In the genomic region with DNA sequence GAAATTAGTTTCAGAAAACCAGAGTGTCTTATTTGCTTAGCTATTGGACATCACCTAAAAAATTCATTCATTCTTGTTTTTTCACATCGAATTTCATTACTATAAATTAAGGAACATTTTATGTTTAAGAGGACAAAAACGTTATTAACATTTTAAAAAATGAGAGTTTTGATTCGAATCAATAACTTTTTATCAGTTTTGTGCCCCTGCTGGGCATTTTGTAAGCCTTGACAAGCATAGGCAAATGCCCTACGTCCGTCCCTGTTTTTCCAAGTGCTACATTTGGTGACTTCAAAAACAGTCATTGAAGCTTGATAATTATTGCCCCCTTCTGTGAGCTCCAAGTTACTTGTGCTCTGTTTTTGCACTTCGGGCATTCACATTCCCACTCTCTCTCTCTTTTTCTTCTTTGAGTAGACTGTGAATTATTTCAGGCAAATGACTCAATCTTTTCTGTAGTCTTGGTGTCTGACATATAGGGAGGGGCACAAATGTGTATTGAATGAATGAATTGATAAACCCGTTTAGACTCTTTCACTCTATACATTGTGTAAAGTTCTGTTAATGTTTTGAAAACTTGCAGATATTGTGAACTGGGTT, we compare ENCODE assay signal across 8 cellular contexts. TPM values are rescaled to one million over a fixed set of nuclear protein-coding genes. Genes with fewer than 3 reads are reported as not detected.
DNase-seq lines count a peak whose midpoint lies in the region; FAIRE-seq and TF ChIP-seq lines count a peak whose summit lies in the region.

No MANE protein-coding gene starts in this region.

- H3K36me3 Mint-ChIP-seq in T-helper 2 cell treated with Interferon-gamma antibody and Interleukin-4, amounts not matched to agents 5 μg/mL and 100 μg/mL, for 36 hours (ENCODE audit: low read depth) = peaks cover 28% of the 10 kb centered on the region

- FAIRE-seq in RCC 7860 (lab: Jason Lieb, UNC) = peak; percentile 25
- no peak for FAIRE-seq in frontal cortex (lab: Jason Lieb, UNC)
- no peak for FAIRE-seq in H54 (lab: Jason Lieb, UNC)

- H3K27me3 Mint-ChIP-seq in T-helper 2 cell treated with Interferon-gamma antibody and Interleukin-4, amounts not matched to agents 5 μg/mL and 100 μg/mL, for 36 hours (ENCODE audit: low read depth) = no peaks in the 10 kb centered on the region

- peak overlapping the region; percentile 76 for H3K27ac ChIP-seq in epithelial cell of prostate
- H3K27ac ChIP-seq in neutrophil = peak overlapping the region; percentile 93

- peak overlapping the region; percentile 96 for H3K4me3 Mint-ChIP-seq in T-helper 2 cell treated with Interferon-gamma antibody and Interleukin-4, amounts not matched to agents 5 μg/mL and 100 μg/mL, for 36 hours

- peak overlapping the region; percentile 88 for H3K27ac Mint-ChIP-seq in T-helper 2 cell treated with Interferon-gamma antibody and Interleukin-4, amounts not matched to agents 5 μg/mL and 100 μg/mL, for 36 hours

- no peaks in the 10 kb centered on the region for H3K9me3 ChIP-seq in neutrophil

- peaks cover 35% of the 10 kb centered on the region for H3K36me3 ChIP-seq in neutrophil

- no peak for TF ChIP-seq POLR2A in H54 (IDR thresholded peaks at IDR 0.05; ENCODE audit: low read depth, low read length)

- H3K27me3 ChIP-seq in neutrophil = no peaks in the 10 kb centered on the region

- peaks cover 25% of the 10 kb centered on the region for H3K4me1 Mint-ChIP-seq in T-helper 2 cell treated with Interferon-gamma antibody and Interleukin-4, amounts not matched to agents 5 μg/mL and 100 μg/mL, for 36 hours (ENCODE audit: low read depth)

- TF ChIP-seq CTCF in neutrophil (IDR thresholded peaks at IDR 0.05) = no peak

- no peaks in the 10 kb centered on the region for H3K9me3 Mint-ChIP-seq in T-helper 2 cell treated with Interferon-gamma antibody and Interleukin-4, amounts not matched to agents 5 μg/mL and 100 μg/mL, for 36 hours

- H3K4me3 ChIP-seq in neutrophil (ENCODE audit: low read depth in 1 of 2, low read length in 1 of 2) = peak overlapping the region; percentile 99

- H3K4me1 ChIP-seq in neutrophil (ENCODE audit: control insufficient read depth in 1 of 2, insufficient read depth in 1 of 2, low read depth in 1 of 2, low read length in 1 of 2) = peaks cover 45 to 54% of the 10 kb centered on the region in 2 experiments

- no peak for DNase-seq in T-helper 2 cell treated with Interferon-gamma antibody and Interleukin-4, amounts not matched to agents 5 μg/mL and 100 μg/mL, for 36 hours (ENCODE audit: low spot score)
- DNase-seq in T-helper 2 cell = no peak
- DNase-seq in RCC 7860 (ENCODE audit: low spot score) = peak; percentile 35
- DNase-seq in epithelial cell of prostate (ENCODE audit: low read depth, low spot score) = no peak
- no peak for DNase-seq in frontal cortex (ENCODE audit: low spot score in 2 of 2)
- DNase-seq in H54 (ENCODE audit: insufficient read length, low spot score) = no peak
- no peak for DNase-seq in COR-L47 (lab: John Stamatoyannopoulos, UW)

RNA-seq across cellular contexts. Expression of a gene that starts 1.2 kb away (rescaled TPM):
- 39.9 TPM for total RNA-seq in frontal cortex

RNA-seq across cellular contexts. Expression of a gene that starts 1.7 kb away (rescaled TPM):
- total RNA-seq in frontal cortex = 9.4 TPM

RNA-seq across cellular contexts. Expression of a gene that starts 52.8 kb away (rescaled TPM):
- total RNA-seq in frontal cortex = 241 TPM
